In genomic region chr10:110456523-110457091, GRCh38 we compare ENCODE assay signal across 13 cellular contexts. TPM values are rescaled to one million over a fixed set of nuclear protein-coding genes. Genes with fewer than 3 reads are reported as not detected.
DNase-seq lines count a peak whose midpoint lies in the region; ATAC-seq and TF ChIP-seq lines count a peak whose summit lies in the region.
"Had no signal": no experiment of that assay in that cellular context is flagged by ENCODE, and none has a peak within 500 bp of the region (broad histone marks: within the 10 kb centered on the region; RNA-seq: fewer than 3 reads in every experiment).

No MANE protein-coding gene starts in this region.

- H3K4me1 ChIP-seq in Panc1 (ENCODE audit: control insufficient read depth, insufficient read depth, low read length) (peaks cover 28% of the 10 kb centered on the region), psoas muscle (no peaks in the 10 kb centered on the region)

- intact Hi-C loops in Panc1 (cut with micrococcal nuclease; ENCODE audit: unreplicated experiment) (no loop called here), psoas muscle (cut with DNase I) (no loop called here)

- H3K36me3 ChIP-seq in Panc1 (ENCODE audit: control insufficient read depth, insufficient read depth, low read length) (no peaks in the 10 kb centered on the region), psoas muscle (ENCODE audit: insufficient read depth in 1 of 2, low read depth in 1 of 2) (no peaks in the 10 kb centered on the region)

- H3K4me3 Mint-ChIP-seq in stimulated activated naive B cell treated with anti-CD40 and anti-IgM and Interleukin-4, amounts not matched to agents 10 μg/mL and 1 μg/mL and 100 μg/mL, for 72 hours, result no peak overlapping the region

- H3K27ac ChIP-seq in Panc1 (ENCODE audit: low read length) (peak overlapping the region; percentile 70), psoas muscle (no peak overlapping the region)

- POLR2A ChIA-PET in Panc1 (lab: Charles Lee), result no interaction called here

- peak; percentile 53 for DNase-seq in activated CD8-positive, alpha-beta memory T cell treated with anti-CD3 and anti-CD28 coated beads for 24 hours
- DNase-seq in activated CD8-positive, alpha-beta memory T cell treated with anti-CD3 and anti-CD28 coated beads, Interleukin-2, amount 50 U/mL, for 4 hours, result no peak
- no peak for DNase-seq in Panc1 (ENCODE audit: low read depth, low spot score)
- peak; percentile 40 for DNase-seq in fibroblast of pulmonary artery (ENCODE audit: low read depth)
- no peak for DNase-seq in stimulated activated naive B cell treated with anti-CD40 and anti-IgM and Interleukin-4, amounts not matched to agents 10 μg/mL and 1 μg/mL and 100 μg/mL, for 72 hours
- no peak for DNase-seq in T-helper 2 cell
- DNase-seq in NCI-H774 (lab: John Stamatoyannopoulos, UW), result no peak
- DNase-seq in psoas muscle, result no peak
- DNase-seq: activated gamma-delta T cell, DMS79, foreskin melanocyte, left colon had no signal

- 62 to 78% (median 68%) methylated on average over 3 of the region's 3 CpGs for WGBS in psoas muscle, 3 donors

- H3K36me3 Mint-ChIP-seq in stimulated activated naive B cell treated with anti-CD40 and anti-IgM and Interleukin-4, amounts not matched to agents 10 μg/mL and 1 μg/mL and 100 μg/mL, for 72 hours, result no peaks in the 10 kb centered on the region

- no peaks in the 10 kb centered on the region for H3K27me3 ChIP-seq in Panc1 (ENCODE audit: control insufficient read depth, insufficient read depth, low read length)
- no peaks in the 10 kb centered on the region for H3K27me3 ChIP-seq in psoas muscle (ENCODE audit: insufficient read depth in 3 of 3, low read length in 2 of 3)

- ATAC-seq in Panc1 (peak; percentile 32; the same call in 1 of the 2 replicates), psoas muscle (no peak)
- ATAC-seq in stimulated activated naive B cell treated with anti-CD40 and anti-IgM and Interleukin-4, amounts not matched to agents 10 μg/mL and 1 μg/mL and 100 μg/mL, for 72 hours (replicated peaks), result no peak
- ATAC-seq: SK-N-SH treated with all-trans-retinoic acid at 6 μM for 48 hours had no signal

- CTCF ChIA-PET in Panc1 (lab: Charles Lee), result no interaction called here

- H3K4me1 Mint-ChIP-seq in stimulated activated naive B cell treated with anti-CD40 and anti-IgM and Interleukin-4, amounts not matched to agents 10 μg/mL and 1 μg/mL and 100 μg/mL, for 72 hours, result peaks cover 57 to 67% of the 10 kb centered on the region in 2 donors

- H3K9me3 Mint-ChIP-seq in stimulated activated naive B cell treated with anti-CD40 and anti-IgM and Interleukin-4, amounts not matched to agents 10 μg/mL and 1 μg/mL and 100 μg/mL, for 72 hours, result no peaks in the 10 kb centered on the region

- H3K27ac Mint-ChIP-seq in stimulated activated naive B cell treated with anti-CD40 and anti-IgM and Interleukin-4, amounts not matched to agents 10 μg/mL and 1 μg/mL and 100 μg/mL, for 72 hours, result peak overlapping the region; percentile 77

- TF ChIP-seq CTCF in Panc1 (IDR thresholded peaks at IDR 0.05) (no peak), fibroblast of pulmonary artery (IDR thresholded peaks at IDR 0.05; ENCODE audit: low read length, missing control alignments) (no peak), psoas muscle (IDR thresholded peaks at IDR 0.05) (no peak)

- in situ Hi-C loops in Panc1 (cut with HindIII; ENCODE audit: low pct_unique_long_range_greater_than_20kb, low sequenced_read_pairs), result no loop called here

- H3K27me3 Mint-ChIP-seq in stimulated activated naive B cell treated with anti-CD40 and anti-IgM and Interleukin-4, amounts not matched to agents 10 μg/mL and 1 μg/mL and 100 μg/mL, for 72 hours, result no peaks in the 10 kb centered on the region

- H3K4me3 ChIP-seq in Panc1 (ENCODE audit: low read depth in 2 of 2, low read length in 2 of 2), result no peak overlapping the region
- H3K4me3 ChIP-seq in fibroblast of pulmonary artery (replicated peaks; ENCODE audit: low read depth, low read length), result no peak overlapping the region
- no peak overlapping the region for H3K4me3 ChIP-seq in psoas muscle

- BruUV-seq in Panc1 (replicated peaks; lab: Mats Ljungman, UMichigan), result no TSS peak

- H3K9me3 ChIP-seq in Panc1 (ENCODE audit: control insufficient read depth, insufficient read depth, low read depth, low read length) (no peaks in the 10 kb centered on the region), psoas muscle (no peaks in the 10 kb centered on the region)

RNA-seq across cellular contexts. Expression of gene DUSP5, which starts 41.1 kb away (rescaled TPM):
- total RNA-seq in Panc1 (2021; ENCODE audit: unreplicated experiment) (30.1 TPM), psoas muscle (1 to 10 TPM; 1.3 to 2.9 (median 2.4) TPM)
- polyA plus RNA-seq in Panc1 (2012; ENCODE audit: insufficient read length), result 18.3 TPM
- 10 to 100 TPM in 1 of 3 donors, 1 to 10 TPM in 2; 1.2 to 77.5 (median 1.9) TPM for polyA plus RNA-seq in psoas muscle

Comparison
In these comparisons a context has a peak if more than half of its experiments do, and no peak if none do; other contexts are left out.
1. DNase-seq: peak in activated CD8-positive, alpha-beta memory T cell treated with anti-CD3 and anti-CD28 coated beads for 24 hours (single experiment) and fibroblast of pulmonary artery (single experiment); none in activated CD8-positive, alpha-beta memory T cell treated with anti-CD3 and anti-CD28 coated beads, Interleukin-2, amount 50 U/mL, for 4 hours (single experiment), Panc1 (single experiment), stimulated activated naive B cell treated with anti-CD40 and anti-IgM and Interleukin-4, amounts not matched to agents 10 μg/mL and 1 μg/mL and 100 μg/mL, for 72 hours (single experiment), T-helper 2 cell (0 of 5), NCI-H774 (single experiment) and psoas muscle (0 of 2).